26 cellular contexts compared by ENCODE assay signal in the genomic region with DNA sequence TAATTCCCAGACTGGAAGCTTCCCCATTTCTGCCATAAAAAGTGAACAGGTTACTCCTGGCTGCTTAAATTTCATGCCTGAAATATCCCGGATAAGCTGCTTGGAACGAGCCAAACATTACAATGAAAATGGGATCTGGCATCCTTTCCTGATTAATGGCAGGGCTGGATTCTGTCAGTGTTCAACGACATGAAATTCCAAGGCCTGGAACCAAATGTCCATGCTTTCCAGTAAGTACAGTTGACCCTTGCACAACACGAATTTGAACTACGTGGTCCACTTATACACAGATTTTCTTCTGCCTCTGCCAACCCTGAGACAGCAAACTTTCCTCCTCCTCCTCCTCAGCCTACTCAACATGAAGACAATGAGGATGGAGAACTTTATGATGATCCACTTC.
DNase-seq lines count a peak whose midpoint lies in the region; ATAC-seq and TF ChIP-seq lines count a peak whose summit lies in the region.
"Had no signal": no experiment of that assay in that cellular context is flagged by ENCODE, and none has a peak within 500 bp of the region (broad histone marks: within the 10 kb centered on the region; RNA-seq: fewer than 3 reads in every experiment).

No MANE protein-coding gene starts in this region.

- CTCF ChIA-PET in activated CD4-positive, alpha-beta T cell treated with anti-CD3 and anti-CD28 coated beads, Interleukin-2, amount 10 ng/mL, durations not matched to agents 7 days and 5 days (lab: Charles Lee), result no interaction called here
- CTCF ChIA-PET in CD4-positive, alpha-beta T cell (lab: Charles Lee), result no interaction called here

- POLR2A ChIA-PET in activated CD4-positive, alpha-beta T cell treated with anti-CD3 and anti-CD28 coated beads, Interleukin-2, amount 10 ng/mL, durations not matched to agents 7 days and 5 days (lab: Charles Lee), result no interaction called here
- POLR2A ChIA-PET in CD4-positive, alpha-beta T cell (lab: Charles Lee), result no interaction called here

- H3K9me3 Mint-ChIP-seq in endodermal cell, result no peaks in the 10 kb centered on the region
- no peaks in the 10 kb centered on the region for H3K9me3 Mint-ChIP-seq in activated CD4-positive, alpha-beta T cell treated with anti-CD3 and anti-CD28 coated beads, Interleukin-2, amount 10 ng/mL, durations not matched to agents 7 days and 5 days
- H3K9me3 Mint-ChIP-seq in CD4-positive, alpha-beta T cell, result no peaks in the 10 kb centered on the region
- H3K9me3 Mint-ChIP-seq: activated B cell treated with CpG ODN at 0.5 μM for 24 hours; activated T-cell treated with anti-CD3 and anti-CD28 coated beads, Interleukin-2, amount 50 U/mL, for 72 hours; CD8-positive, alpha-beta memory T cell; HFFc6; natural killer cell had no signal

- no peak overlapping the region for H3K4me3 Mint-ChIP-seq in endodermal cell
- H3K4me3 Mint-ChIP-seq in activated CD4-positive, alpha-beta T cell treated with anti-CD3 and anti-CD28 coated beads, Interleukin-2, amount 10 ng/mL, durations not matched to agents 7 days and 5 days, result no peak overlapping the region
- no peak overlapping the region for H3K4me3 Mint-ChIP-seq in CD4-positive, alpha-beta T cell
- H3K4me3 Mint-ChIP-seq: activated B cell treated with CpG ODN at 0.5 μM for 24 hours; activated T-cell treated with anti-CD3 and anti-CD28 coated beads, Interleukin-2, amount 50 U/mL, for 72 hours; CD8-positive, alpha-beta memory T cell; HFFc6; natural killer cell had no signal

- WGBS in endodermal cell (ENCODE audit: insufficient coverage in 1 of 2, insufficient read length in 1 of 2), 2 experiments, result 88% methylated on average over 3 to 5 of the region's 5 CpGs

- H3K27ac ChIP-seq in muscle layer of duodenum (ENCODE audit: low read length) (peak overlapping the region; percentile 5), upper lobe of right lung (no peak overlapping the region), endodermal cell (ENCODE audit: low read depth, low read length) (no peak overlapping the region)
- no peak overlapping the region for H3K27ac ChIP-seq in CD4-positive, alpha-beta T cell (ENCODE audit: low read depth, low read length)

- no peak overlapping the region for H3K9ac ChIP-seq in endodermal cell (ENCODE audit: extremely low read depth, low read length, poor library complexity, severe bottlenecking)

- peak; percentile 66 for ATAC-seq in Right ventricle myocardium superior (ENCODE audit: poor library complexity)
- peak; percentile 26 for ATAC-seq in upper lobe of right lung
- ATAC-seq in CD4-positive, alpha-beta T cell (ENCODE audit: poor library complexity), result no peak
- ATAC-seq: activated T-cell treated with anti-CD3 and anti-CD28 coated beads, Interleukin-2, amount 50 U/mL, for 72 hours; natural killer cell; Panc1 had no signal

- peaks cover 25% of the 10 kb centered on the region for H3K4me1 Mint-ChIP-seq in endodermal cell
- H3K4me1 Mint-ChIP-seq in activated CD4-positive, alpha-beta T cell treated with anti-CD3 and anti-CD28 coated beads, Interleukin-2, amount 10 ng/mL, durations not matched to agents 7 days and 5 days, result no peaks in the 10 kb centered on the region
- H3K4me1 Mint-ChIP-seq in CD4-positive, alpha-beta T cell (ENCODE audit: low read depth), result peaks cover 53% of the 10 kb centered on the region

- DNase-seq in Right ventricle myocardium superior, result no peak
- no peak for DNase-seq in cardiac septum (ENCODE audit: low spot score)
- DNase-seq in fibroblast of mammary gland (ENCODE audit: low read depth), result peak; percentile 61
- no peak for DNase-seq in upper lobe of right lung
- no peak for DNase-seq in endodermal cell
- DNase-seq in activated CD4-positive, alpha-beta T cell treated with anti-CD3 and anti-CD28 coated beads, Interleukin-2, amount 10 ng/mL, durations not matched to agents 7 days and 5 days, result no peak
- no peak for DNase-seq in CD4-positive, alpha-beta T cell
- DNase-seq: activated B cell treated with CpG ODN at 0.5 μM for 24 hours; activated naive CD4-positive, alpha-beta T cell treated with Interleukin-2 at 50 U/mL for 16 hours; activated T-cell treated with anti-CD3 and anti-CD28 coated beads, Interleukin-2, amount 50 U/mL, for 72 hours; amniotic stem cell; CD8-positive, alpha-beta memory T cell; DMS 273 treated with DMSO at 0.1 percent for 48 hours; effector memory CD4-positive, alpha-beta T cell; HFFc6; midbrain; natural killer cell; NCI-H1092 treated with DMSO at 0.1 percent for 48 hours; NCI-H187; NCI-H2171; NCI-H524; SIG-M5; stimulated activated CD4-positive, alpha-beta T cell treated with anti-CD3 and anti-CD28 coated beads, Interleukin-2, amount 100 ng/mL, for 48 hours had no signal

- no peaks in the 10 kb centered on the region for H3K36me3 Mint-ChIP-seq in endodermal cell (ENCODE audit: low read depth)
- H3K36me3 Mint-ChIP-seq in activated CD4-positive, alpha-beta T cell treated with anti-CD3 and anti-CD28 coated beads, Interleukin-2, amount 10 ng/mL, durations not matched to agents 7 days and 5 days (ENCODE audit: low read depth), result no peaks in the 10 kb centered on the region
- H3K36me3 Mint-ChIP-seq in CD4-positive, alpha-beta T cell (ENCODE audit: low read depth), result peaks cover 6% of the 10 kb centered on the region
- H3K36me3 Mint-ChIP-seq: natural killer cell had no signal

- intact Hi-C loops in Right ventricle myocardium superior (cut with DNase I) (loop anchor here (5.0 kb wide), 1 partner anchor 64 kb away; the partner anchor contains the start of gene SGMS1), cardiac septum (cut with DNase I) (loop anchor here (2.0 to 10.0 kb wide), 3 partner anchors 64 to 144 kb away; partner anchors contain the start of gene SGMS1), upper lobe of right lung (cut with DNase I) (no loop called here)
- intact Hi-C loops in CD4-positive, alpha-beta T cell (cut with DNase I, micrococcal nuclease), result no loop called here

- TF ChIP-seq CTCF in fibroblast of mammary gland (conservative IDR thresholded peaks at IDR 0.05; ENCODE audit: control insufficient read depth, insufficient read depth, low read depth, low read length) (no peak), upper lobe of right lung (IDR thresholded peaks at IDR 0.05) (no peak), endodermal cell (conservative IDR thresholded peaks at IDR 0.05) (no peak)
- TF ChIP-seq CTCF in CD4-positive, alpha-beta T cell (IDR thresholded peaks at IDR 0.05), result no peak

- no peaks in the 10 kb centered on the region for H3K27me3 ChIP-seq in muscle layer of duodenum (ENCODE audit: low read depth, low read length)
- no peaks in the 10 kb centered on the region for H3K27me3 ChIP-seq in upper lobe of right lung
- peaks cover 7% of the 10 kb centered on the region for H3K27me3 ChIP-seq in endodermal cell (ENCODE audit: control insufficient read depth, insufficient read depth, low read length, poor library complexity, severe bottlenecking)
- H3K27me3 ChIP-seq in CD4-positive, alpha-beta T cell (ENCODE audit: control insufficient read depth, insufficient read depth, low read length), result no peaks in the 10 kb centered on the region

- no peak overlapping the region for H3K27ac Mint-ChIP-seq in endodermal cell
- no peak overlapping the region for H3K27ac Mint-ChIP-seq in activated CD4-positive, alpha-beta T cell treated with anti-CD3 and anti-CD28 coated beads, Interleukin-2, amount 10 ng/mL, durations not matched to agents 7 days and 5 days
- no peak overlapping the region for H3K27ac Mint-ChIP-seq in CD4-positive, alpha-beta T cell
- H3K27ac Mint-ChIP-seq: activated B cell treated with CpG ODN at 0.5 μM for 24 hours; activated T-cell treated with anti-CD3 and anti-CD28 coated beads, Interleukin-2, amount 50 U/mL, for 72 hours; CD8-positive, alpha-beta memory T cell; HFFc6; natural killer cell had no signal

- H3K4me3 ChIP-seq in fibroblast of mammary gland (ENCODE audit: control insufficient read depth, low read depth, low read length), result no peak overlapping the region
- no peak overlapping the region for H3K4me3 ChIP-seq in muscle layer of duodenum (ENCODE audit: low read depth in 1 of 2, low read length in 2 of 2)
- H3K4me3 ChIP-seq in upper lobe of right lung, result no peak overlapping the region
- H3K4me3 ChIP-seq in endodermal cell (ENCODE audit: low read length), result no peak overlapping the region
- H3K4me3 ChIP-seq: coronary artery had no signal

- no peaks in the 10 kb centered on the region for H3K36me3 ChIP-seq in muscle layer of duodenum (ENCODE audit: control insufficient read depth in 1 of 2, insufficient read depth in 2 of 2, low read length in 2 of 2)
- no peaks in the 10 kb centered on the region for H3K36me3 ChIP-seq in upper lobe of right lung
- no peaks in the 10 kb centered on the region for H3K36me3 ChIP-seq in endodermal cell (ENCODE audit: control insufficient read depth, insufficient read depth, low read length)

- peaks cover 9% of the 10 kb centered on the region for H3K27me3 Mint-ChIP-seq in endodermal cell (ENCODE audit: insufficient read depth)
- no peaks in the 10 kb centered on the region for H3K27me3 Mint-ChIP-seq in activated CD4-positive, alpha-beta T cell treated with anti-CD3 and anti-CD28 coated beads, Interleukin-2, amount 10 ng/mL, durations not matched to agents 7 days and 5 days
- no peaks in the 10 kb centered on the region for H3K27me3 Mint-ChIP-seq in CD4-positive, alpha-beta T cell
- H3K27me3 Mint-ChIP-seq: activated B cell treated with CpG ODN at 0.5 μM for 24 hours; CD8-positive, alpha-beta memory T cell had no signal

- no peaks in the 10 kb centered on the region for H3K9me3 ChIP-seq in muscle layer of duodenum (ENCODE audit: control insufficient read depth in 1 of 2, low read length in 2 of 2)
- no peaks in the 10 kb centered on the region for H3K9me3 ChIP-seq in upper lobe of right lung
- H3K9me3 ChIP-seq in endodermal cell (ENCODE audit: control insufficient read depth, low read length), result no peaks in the 10 kb centered on the region
- no peaks in the 10 kb centered on the region for H3K9me3 ChIP-seq in CD4-positive, alpha-beta T cell (ENCODE audit: control insufficient read depth, low read length)

- peaks cover 23 to 42% of the 10 kb centered on the region in 2 donors for H3K4me1 ChIP-seq in muscle layer of duodenum (ENCODE audit: control insufficient read depth in 1 of 2, insufficient read depth in 2 of 2, low read length in 2 of 2)
- H3K4me1 ChIP-seq in upper lobe of right lung, result peaks cover 47% of the 10 kb centered on the region
- peaks cover 14% of the 10 kb centered on the region for H3K4me1 ChIP-seq in endodermal cell (ENCODE audit: control insufficient read depth, insufficient read depth, low read length)

Comparison
In these comparisons a context has a peak if more than half of its experiments do, and no peak if none do; other contexts are left out.
1. intact Hi-C loops: an anchor here in Right ventricle myocardium superior (5.0 kb wide) and cardiac septum (2.0 to 10.0 kb wide); none called in upper lobe of right lung and CD4-positive, alpha-beta T cell.